10 cellular contexts compared by ENCODE assay signal in genomic region chr4:61160484-61160883, GRCh38. TPM values are rescaled to one million over a fixed set of nuclear protein-coding genes. Genes with fewer than 3 reads are reported as not detected.
"Had no signal": no experiment of that assay in that cellular context is flagged by ENCODE, and none has a peak within 500 bp of the region (broad histone marks: within the 10 kb centered on the region; RNA-seq: fewer than 3 reads in every experiment).

No MANE protein-coding gene starts in this region.

- DNase-seq: GOT3, H7, HFFc6, KBM-7 had no signal

- ATAC-seq: HCT116, HepG2 had no signal

- H3K4me3 Mint-ChIP-seq: HFFc6, IgD-negative memory B cell had no signal

- H3K4me1 ChIP-seq: HAP-1 had no signal

- H3K4me3 ChIP-seq: HAP-1 had no signal

- H3K27ac Mint-ChIP-seq: HFFc6, IgD-negative memory B cell had no signal

- H3K27me3 Mint-ChIP-seq: IgD-negative memory B cell had no signal

- H3K36me3 ChIP-seq: HAP-1 had no signal

- H3K36me3 Mint-ChIP-seq: IgD-negative memory B cell had no signal

- H3K27ac ChIP-seq: HL-60 had no signal

RNA-seq across cellular contexts. Expression of gene ADGRL3, which starts 39.6 kb away (rescaled TPM):
- total RNA-seq: H4, HFFc6 had no signal
- polyA plus RNA-seq: IgD-negative memory B cell had no signal
